In genomic region chr13:37386276-37386675, GRCh38 we compare ENCODE assay signal across 17 cellular contexts.
A peak's percentile ranks its signal among the peaks of the same experiment; 100 is the strongest.
DNase-seq lines count a peak whose midpoint lies in the region; ATAC-seq and TF ChIP-seq lines count a peak whose summit lies in the region.
"Had no signal": no experiment of that assay in that cellular context is flagged by ENCODE, and none has a peak within 500 bp of the region (broad histone marks: within the 10 kb centered on the region; RNA-seq: fewer than 3 reads in every experiment).

No MANE protein-coding gene starts in this region.

- TF ChIP-seq CTCF in fibroblast of mammary gland (conservative IDR thresholded peaks at IDR 0.05; ENCODE audit: control insufficient read depth, insufficient read depth, low read depth, low read length): no peak

- DNase-seq in GM03348 (ENCODE audit: low spot score) (peak; percentile 66), NCI-H226 (peak; percentile 1), fibroblast of mammary gland (ENCODE audit: low read depth) (peak; percentile 48), stromal cell of bone marrow (ENCODE audit: low read depth) (peak; percentile 35)
- no peak for DNase-seq in activated CD4-positive, alpha-beta T cell treated with anti-CD3 and anti-CD28 coated beads for 4 hours
- DNase-seq: activated naive CD4-positive, alpha-beta T cell; activated T-cell treated with anti-CD3 and anti-CD28 coated beads, Interleukin-2, amount 50 U/mL, for 24 hours; CD4-positive, CD25-positive, alpha-beta regulatory T cell; H7; KBM-7; NCI-H1417; NCI-H2081 treated with DMSO at 0.1 percent for 48 hours; NCI-H345; stimulated activated CD4-positive, alpha-beta T cell treated with anti-CD3 and anti-CD28 coated beads, Interleukin-2, amount 100 ng/mL, for 24 hours; stomach had no signal

- H3K4me3 ChIP-seq in fibroblast of mammary gland (ENCODE audit: control insufficient read depth, low read depth, low read length): no peak overlapping the region
- H3K4me3 ChIP-seq: stomach had no signal

- no peak for ATAC-seq in GM19463 (IDR thresholded peaks at IDR 0.05; ENCODE audit: unreplicated experiment)
- no peak for ATAC-seq in GM21737 (IDR thresholded peaks at IDR 0.05; ENCODE audit: unreplicated experiment)

Comparison
In these comparisons a context has a peak if more than half of its experiments do, and no peak if none do; other contexts are left out.
1. DNase-seq: peak in GM03348 (single experiment), NCI-H226 (single experiment), fibroblast of mammary gland (single experiment) and stromal cell of bone marrow (single experiment); none in activated CD4-positive, alpha-beta T cell treated with anti-CD3 and anti-CD28 coated beads for 4 hours (0 of 2).